In the genomic region with DNA sequence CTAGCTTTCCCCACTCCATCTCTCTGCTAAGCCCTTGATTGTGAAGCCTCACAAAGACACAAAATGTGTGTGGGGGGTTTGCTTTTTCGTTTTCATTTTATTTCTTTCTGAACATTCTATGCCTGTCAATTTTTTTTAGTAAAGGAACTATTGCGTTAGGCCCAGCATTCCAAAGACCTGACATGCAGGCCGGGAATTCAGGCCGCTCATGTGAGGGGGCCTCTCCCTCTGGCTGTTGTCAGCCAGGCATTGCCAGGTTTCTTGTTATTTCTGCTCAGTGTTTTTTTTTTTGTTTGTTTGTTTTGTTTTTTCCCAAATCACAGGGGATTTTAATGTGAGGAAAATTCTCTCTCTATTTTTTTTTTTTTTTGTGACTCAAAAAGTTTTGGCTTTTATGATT, we compare ENCODE assay signal across 14 cellular contexts. TPM values are rescaled to one million over a fixed set of nuclear protein-coding genes. Genes with fewer than 3 reads are reported as not detected.
DNase-seq lines count a peak whose midpoint lies in the region; ATAC-seq and TF ChIP-seq lines count a peak whose summit lies in the region.
"Had no signal": no experiment of that assay in that cellular context is flagged by ENCODE, and none has a peak within 500 bp of the region (broad histone marks: within the 10 kb centered on the region; RNA-seq: fewer than 3 reads in every experiment).

No MANE protein-coding gene starts in this region.

- DNase-seq in AG08395 (ENCODE audit: low spot score) (peak; percentile 87), SW 1271 (lab: John Stamatoyannopoulos, UW) (peak; percentile 7 to 33), fibroblast of the conjunctiva (ENCODE audit: low read depth) (peak; percentile 82), non-pigmented ciliary epithelial cell (ENCODE audit: low read depth) (peak; percentile 78), occipital lobe (lab: John Stamatoyannopoulos, UW) (no peak), erythroblast (lab: John Stamatoyannopoulos, UW) (no peak), pons (ENCODE audit: low spot score) (no peak)
- DNase-seq: activated CD4-positive, alpha-beta T cell treated with anti-CD3 and anti-CD28 coated beads for 1 hour; AML-193; NCI-H1436 had no signal

- no peak for ATAC-seq in HG03520 (IDR thresholded peaks at IDR 0.05; ENCODE audit: unreplicated experiment)
- ATAC-seq: GM12878; natural killer cell treated with Interleukin-12 subunit alpha and Interleukin-12 subunit beta and Interleukin-15 and Interleukin-18, amount 100 ng/mL, for 72 hours; Panc1 had no signal

- no peak for TF ChIP-seq POLR2A in erythroblast (IDR thresholded peaks at IDR 0.05; ENCODE audit: low read length)

RNA-seq across cellular contexts. Expression of a gene that starts 10.3 kb away (rescaled TPM):
- 0.78 TPM for total RNA-seq in occipital lobe
- total RNA-seq: GM12878 had no signal

RNA-seq across cellular contexts. Expression of a gene that starts 36.7 kb away (rescaled TPM):
- 2.3 TPM for total RNA-seq in occipital lobe
- total RNA-seq: GM12878; natural killer cell treated with Interleukin-12 subunit alpha and Interleukin-12 subunit beta and Interleukin-15 and Interleukin-18, amount 100 ng/mL, for 72 hours had no signal

Comparison
In these comparisons a context has a peak if more than half of its experiments do, and no peak if none do; other contexts are left out.
1. DNase-seq: peak in AG08395 (single experiment), SW 1271 (2 of 2), fibroblast of the conjunctiva (single experiment) and non-pigmented ciliary epithelial cell (single experiment); none in occipital lobe (single experiment), erythroblast (0 of 2) and pons (single experiment).